26 cellular contexts compared by ENCODE assay signal in the genomic region with DNA sequence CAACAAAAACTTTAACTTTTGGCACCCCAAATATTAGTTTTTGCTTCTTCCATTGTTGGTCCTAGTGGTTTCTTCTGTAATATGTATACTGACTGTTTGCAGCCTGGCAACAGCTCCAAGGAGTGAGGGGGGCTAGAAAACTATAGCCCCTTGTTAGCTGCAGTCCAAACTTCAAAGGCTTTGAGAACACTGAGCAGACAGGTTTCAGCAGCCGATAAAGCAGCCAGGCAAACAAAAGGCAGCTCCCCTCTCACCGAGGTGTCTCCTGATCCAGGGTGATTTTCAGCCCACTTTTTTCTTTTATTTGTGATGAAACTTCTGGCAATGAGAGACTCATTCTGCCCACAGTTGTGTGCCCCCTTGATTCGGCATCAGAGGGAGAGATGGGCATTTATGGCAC.
"Had no signal": no experiment of that assay in that cellular context is flagged by ENCODE, and none has a peak within 500 bp of the region (broad histone marks: within the 10 kb centered on the region; RNA-seq: fewer than 3 reads in every experiment).

No MANE protein-coding gene starts in this region.

- H3K27me3 ChIP-seq: right atrium auricular region, testis had no signal

- H3K4me3 Mint-ChIP-seq: nephron; stimulated activated memory B cell treated with anti-CD40 and anti-IgM and Interleukin-4, amounts not matched to agents 10 μg/mL and 1 μg/mL and 100 μg/mL, for 72 hours had no signal

- H3K9me3 Mint-ChIP-seq: immature natural killer cell, type B pancreatic cell had no signal

- H3K4me3 ChIP-seq: esophagus squamous epithelium, lower lobe of right lung, prostate gland, right atrium auricular region, sigmoid colon, spleen, testis, tibial artery had no signal

- H3K36me3 Mint-ChIP-seq: stimulated activated memory B cell treated with anti-CD40 and anti-IgM and Interleukin-4, amounts not matched to agents 10 μg/mL and 1 μg/mL and 100 μg/mL, for 72 hours; type B pancreatic cell had no signal

- H3K27ac Mint-ChIP-seq: nephron; stimulated activated memory B cell treated with anti-CD40 and anti-IgM and Interleukin-4, amounts not matched to agents 10 μg/mL and 1 μg/mL and 100 μg/mL, for 72 hours; type B pancreatic cell had no signal

- DNase-seq: cerebellar nuclear complex; cortex of kidney; effector CD4-positive, alpha-beta T cell; esophagus squamous epithelium; foreskin melanocyte; hypothalamus; immature natural killer cell; islet precursor cell; kidney glomerular epithelial cell; left colon; left ventricle myocardium superior; lower lobe of right lung; nucleus accumbens; sigmoid colon; spleen; stimulated activated CD4-positive, alpha-beta T cell treated with anti-CD3 and anti-CD28 coated beads, Interleukin-4, amount 100 ng/mL, for 4 hours; stimulated activated naive CD8-positive, alpha-beta T cell treated with anti-CD3 and anti-CD28 coated beads, Interleukin-15, Interleukin-2, amounts not matched to agents 100 U/mL and 50 U/mL, for 24 hours; substantia nigra; testis; tibial artery had no signal

- H3K27me3 Mint-ChIP-seq: stimulated activated memory B cell treated with anti-CD40 and anti-IgM and Interleukin-4, amounts not matched to agents 10 μg/mL and 1 μg/mL and 100 μg/mL, for 72 hours had no signal

- H3K4me1 ChIP-seq: prostate gland, testis had no signal

- H3K9me3 ChIP-seq: esophagus squamous epithelium, lower lobe of right lung, prostate gland, right atrium auricular region, sigmoid colon, spleen, testis, tibial artery had no signal

- H3K27ac ChIP-seq: esophagus squamous epithelium, lower lobe of right lung, prostate gland, right atrium auricular region, sigmoid colon, spleen, testis, tibial artery had no signal

- H3K36me3 ChIP-seq: esophagus squamous epithelium, lower lobe of right lung, prostate gland, right atrium auricular region, sigmoid colon, spleen, tibial artery had no signal

- FAIRE-seq: endothelial cell of umbilical vein had no signal

- ATAC-seq: left colon; left ventricle myocardium superior; lower lobe of right lung; stimulated activated memory B cell treated with anti-CD40 and anti-IgM and Interleukin-4, amounts not matched to agents 10 μg/mL and 1 μg/mL and 100 μg/mL, for 72 hours; stimulated activated naive CD8-positive, alpha-beta T cell treated with anti-CD3 and anti-CD28 coated beads, Interleukin-15, Interleukin-2, amounts not matched to agents 100 U/mL and 50 U/mL, for 24 hours had no signal
